ENCODE assay signal across 1 cellular context in the genomic region with DNA sequence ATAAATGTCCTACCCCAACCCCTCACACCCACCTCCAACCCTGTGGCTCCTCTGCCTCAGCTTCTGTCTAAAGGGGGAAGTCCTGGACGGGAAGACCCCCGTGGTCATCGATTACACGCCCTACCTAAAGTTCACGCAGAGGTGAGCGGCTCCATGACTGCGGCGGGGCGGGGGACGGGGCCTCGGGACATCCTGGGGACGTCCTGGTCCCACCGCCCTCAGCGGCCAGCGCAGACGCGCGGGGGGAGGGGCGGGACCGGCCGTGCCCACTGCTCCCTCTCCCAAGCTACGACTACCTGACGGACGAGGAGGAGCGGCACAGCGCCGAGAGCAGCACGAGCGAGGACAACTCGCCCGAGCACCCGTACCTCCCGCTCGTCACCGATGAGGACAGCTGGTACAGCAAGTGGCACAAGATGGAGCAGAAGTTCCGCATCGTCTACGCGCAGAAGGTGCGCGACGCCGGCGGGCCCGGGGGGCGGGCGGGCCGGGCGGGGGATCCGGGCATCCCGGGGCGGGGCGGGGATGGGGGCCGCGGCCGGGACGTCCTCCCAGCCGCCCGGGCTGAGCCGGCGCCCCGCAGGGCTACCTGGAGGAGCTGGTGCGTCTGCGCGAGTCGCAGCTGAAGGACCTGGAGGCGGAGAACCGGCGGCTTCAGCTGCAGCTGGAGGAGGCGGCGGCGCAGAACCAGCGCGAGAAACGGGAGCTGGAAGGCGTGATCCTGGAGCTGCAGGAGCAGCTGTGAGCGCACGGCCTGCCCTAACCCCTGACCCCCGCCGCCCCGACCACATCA.
TF ChIP-seq lines count a peak whose summit lies in the region.

No MANE protein-coding gene starts in this region.

TF ChIP-seq in H1, 55 proteins besides CTCF, POLR2A, EP300 and RAD21:
- TF ChIP-seq SRF (IDR thresholded peaks at IDR 0.05; ENCODE audit: low read depth, low read length), result no peak
- TF ChIP-seq, protein P1, sequence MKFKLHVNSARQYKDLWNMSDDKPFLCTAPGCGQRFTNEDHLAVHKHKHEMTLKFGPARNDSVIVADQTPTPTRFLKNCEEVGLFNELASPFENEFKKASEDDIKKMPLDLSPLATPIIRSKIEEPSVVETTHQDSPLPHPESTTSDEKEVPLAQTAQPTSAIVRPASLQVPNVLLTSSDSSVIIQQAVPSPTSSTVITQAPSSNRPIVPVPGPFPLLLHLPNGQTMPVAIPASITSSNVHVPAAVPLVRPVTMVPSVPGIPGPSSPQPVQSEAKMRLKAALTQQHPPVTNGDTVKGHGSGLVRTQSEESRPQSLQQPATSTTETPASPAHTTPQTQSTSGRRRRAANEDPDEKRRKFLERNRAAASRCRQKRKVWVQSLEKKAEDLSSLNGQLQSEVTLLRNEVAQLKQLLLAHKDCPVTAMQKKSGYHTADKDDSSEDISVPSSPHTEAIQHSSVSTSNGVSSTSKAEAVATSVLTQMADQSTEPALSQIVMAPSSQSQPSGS (IDR thresholded peaks at IDR 0.05; ENCODE audit: low read length), result no peak
- TF ChIP-seq FOSL1 (IDR thresholded peaks at IDR 0.05; ENCODE audit: insufficient read depth, low read depth, low read length), result no peak
- no peak for TF ChIP-seq SIRT6 (IDR thresholded peaks at IDR 0.05; ENCODE audit: low read length)
- no peak for TF ChIP-seq TCF12 (IDR thresholded peaks at IDR 0.05; ENCODE audit: low read depth, low read length)
- peak; percentile 61 for TF ChIP-seq BRCA1 (IDR thresholded peaks at IDR 0.05; ENCODE audit: low read depth, low read length)
- peak; percentile 87 for TF ChIP-seq CHD2 (IDR thresholded peaks at IDR 0.05; ENCODE audit: low read length)
- TF ChIP-seq RXRA (IDR thresholded peaks at IDR 0.05; ENCODE audit: insufficient read depth, low read depth, low read length), result no peak
- TF ChIP-seq CEBPB (IDR thresholded peaks at IDR 0.05; ENCODE audit: low read depth, low read length), result no peak
- TF ChIP-seq TEAD4 (IDR thresholded peaks at IDR 0.05; ENCODE audit: low read depth, low read length), result no peak
- no peak for TF ChIP-seq SP1 (IDR thresholded peaks at IDR 0.05; ENCODE audit: low read depth, low read length)
- no peak for TF ChIP-seq SUZ12 (IDR thresholded peaks at IDR 0.05; ENCODE audit: low read length)
- peak; percentile 12 for TF ChIP-seq EZH2 (IDR thresholded peaks at IDR 0.05; ENCODE audit: low read depth, low read length, severe bottlenecking)
- TF ChIP-seq GTF2F1 (IDR thresholded peaks at IDR 0.05; ENCODE audit: borderline replicate concordance, low read depth, low read length), result no peak
- no peak for TF ChIP-seq POLR2AphosphoS5 (IDR thresholded peaks at IDR 0.05; ENCODE audit: low read depth, low read length)
- TF ChIP-seq YY1 (IDR thresholded peaks at IDR 0.05; ENCODE audit: low read depth, low read length), result no peak
- peak; percentile 56; the same call in 1 of the 2 replicates for TF ChIP-seq CREB1 (IDR thresholded peaks at IDR 0.05)
- TF ChIP-seq SAP30 (IDR thresholded peaks at IDR 0.05; ENCODE audit: insufficient read depth, insufficient replicate concordance, low read length), result no peak
- no peak for TF ChIP-seq SP2 (IDR thresholded peaks at IDR 0.05; ENCODE audit: low read length)
- TF ChIP-seq, protein P2, sequence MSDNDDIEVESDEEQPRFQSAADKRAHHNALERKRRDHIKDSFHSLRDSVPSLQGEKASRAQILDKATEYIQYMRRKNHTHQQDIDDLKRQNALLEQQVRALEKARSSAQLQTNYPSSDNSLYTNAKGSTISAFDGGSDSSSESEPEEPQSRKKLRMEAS (IDR thresholded peaks at IDR 0.05), result peak; percentile 34; the same call in 1 of the 2 replicates
- no peak for TF ChIP-seq GABPA (IDR thresholded peaks at IDR 0.05; ENCODE audit: borderline replicate concordance, insufficient read depth, low read length)
- TF ChIP-seq POU5F1 (IDR thresholded peaks at IDR 0.05; ENCODE audit: low read depth, low read length), result no peak
- TF ChIP-seq NRF1 (IDR thresholded peaks at IDR 0.05; ENCODE audit: low read depth, low read length), result peak; percentile 45
- TF ChIP-seq SIN3A (conservative IDR thresholded peaks at IDR 0.05 in 1 of 2, IDR thresholded peaks at IDR 0.05 in 1 of 2; ENCODE audit: low read depth in 1 of 2, low read length in 2 of 2), result 0 out of 4 replicates have a peak, but pooled peaks of 1 of the 2 experiments have one; percentile 49
- no peak for TF ChIP-seq KDM1A (IDR thresholded peaks at IDR 0.05; ENCODE audit: borderline replicate concordance, low read length)
- TF ChIP-seq CBX5 (IDR thresholded peaks at IDR 0.05; ENCODE audit: low read depth, low read length), result no peak
- TF ChIP-seq, protein P3, sequence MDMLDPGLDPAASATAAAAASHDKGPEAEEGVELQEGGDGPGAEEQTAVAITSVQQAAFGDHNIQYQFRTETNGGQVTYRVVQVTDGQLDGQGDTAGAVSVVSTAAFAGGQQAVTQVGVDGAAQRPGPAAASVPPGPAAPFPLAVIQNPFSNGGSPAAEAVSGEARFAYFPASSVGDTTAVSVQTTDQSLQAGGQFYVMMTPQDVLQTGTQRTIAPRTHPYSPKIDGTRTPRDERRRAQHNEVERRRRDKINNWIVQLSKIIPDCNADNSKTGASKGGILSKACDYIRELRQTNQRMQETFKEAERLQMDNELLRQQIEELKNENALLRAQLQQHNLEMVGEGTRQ (IDR thresholded peaks at IDR 0.05; ENCODE audit: low read length), result no peak
- TF ChIP-seq, protein P4, sequence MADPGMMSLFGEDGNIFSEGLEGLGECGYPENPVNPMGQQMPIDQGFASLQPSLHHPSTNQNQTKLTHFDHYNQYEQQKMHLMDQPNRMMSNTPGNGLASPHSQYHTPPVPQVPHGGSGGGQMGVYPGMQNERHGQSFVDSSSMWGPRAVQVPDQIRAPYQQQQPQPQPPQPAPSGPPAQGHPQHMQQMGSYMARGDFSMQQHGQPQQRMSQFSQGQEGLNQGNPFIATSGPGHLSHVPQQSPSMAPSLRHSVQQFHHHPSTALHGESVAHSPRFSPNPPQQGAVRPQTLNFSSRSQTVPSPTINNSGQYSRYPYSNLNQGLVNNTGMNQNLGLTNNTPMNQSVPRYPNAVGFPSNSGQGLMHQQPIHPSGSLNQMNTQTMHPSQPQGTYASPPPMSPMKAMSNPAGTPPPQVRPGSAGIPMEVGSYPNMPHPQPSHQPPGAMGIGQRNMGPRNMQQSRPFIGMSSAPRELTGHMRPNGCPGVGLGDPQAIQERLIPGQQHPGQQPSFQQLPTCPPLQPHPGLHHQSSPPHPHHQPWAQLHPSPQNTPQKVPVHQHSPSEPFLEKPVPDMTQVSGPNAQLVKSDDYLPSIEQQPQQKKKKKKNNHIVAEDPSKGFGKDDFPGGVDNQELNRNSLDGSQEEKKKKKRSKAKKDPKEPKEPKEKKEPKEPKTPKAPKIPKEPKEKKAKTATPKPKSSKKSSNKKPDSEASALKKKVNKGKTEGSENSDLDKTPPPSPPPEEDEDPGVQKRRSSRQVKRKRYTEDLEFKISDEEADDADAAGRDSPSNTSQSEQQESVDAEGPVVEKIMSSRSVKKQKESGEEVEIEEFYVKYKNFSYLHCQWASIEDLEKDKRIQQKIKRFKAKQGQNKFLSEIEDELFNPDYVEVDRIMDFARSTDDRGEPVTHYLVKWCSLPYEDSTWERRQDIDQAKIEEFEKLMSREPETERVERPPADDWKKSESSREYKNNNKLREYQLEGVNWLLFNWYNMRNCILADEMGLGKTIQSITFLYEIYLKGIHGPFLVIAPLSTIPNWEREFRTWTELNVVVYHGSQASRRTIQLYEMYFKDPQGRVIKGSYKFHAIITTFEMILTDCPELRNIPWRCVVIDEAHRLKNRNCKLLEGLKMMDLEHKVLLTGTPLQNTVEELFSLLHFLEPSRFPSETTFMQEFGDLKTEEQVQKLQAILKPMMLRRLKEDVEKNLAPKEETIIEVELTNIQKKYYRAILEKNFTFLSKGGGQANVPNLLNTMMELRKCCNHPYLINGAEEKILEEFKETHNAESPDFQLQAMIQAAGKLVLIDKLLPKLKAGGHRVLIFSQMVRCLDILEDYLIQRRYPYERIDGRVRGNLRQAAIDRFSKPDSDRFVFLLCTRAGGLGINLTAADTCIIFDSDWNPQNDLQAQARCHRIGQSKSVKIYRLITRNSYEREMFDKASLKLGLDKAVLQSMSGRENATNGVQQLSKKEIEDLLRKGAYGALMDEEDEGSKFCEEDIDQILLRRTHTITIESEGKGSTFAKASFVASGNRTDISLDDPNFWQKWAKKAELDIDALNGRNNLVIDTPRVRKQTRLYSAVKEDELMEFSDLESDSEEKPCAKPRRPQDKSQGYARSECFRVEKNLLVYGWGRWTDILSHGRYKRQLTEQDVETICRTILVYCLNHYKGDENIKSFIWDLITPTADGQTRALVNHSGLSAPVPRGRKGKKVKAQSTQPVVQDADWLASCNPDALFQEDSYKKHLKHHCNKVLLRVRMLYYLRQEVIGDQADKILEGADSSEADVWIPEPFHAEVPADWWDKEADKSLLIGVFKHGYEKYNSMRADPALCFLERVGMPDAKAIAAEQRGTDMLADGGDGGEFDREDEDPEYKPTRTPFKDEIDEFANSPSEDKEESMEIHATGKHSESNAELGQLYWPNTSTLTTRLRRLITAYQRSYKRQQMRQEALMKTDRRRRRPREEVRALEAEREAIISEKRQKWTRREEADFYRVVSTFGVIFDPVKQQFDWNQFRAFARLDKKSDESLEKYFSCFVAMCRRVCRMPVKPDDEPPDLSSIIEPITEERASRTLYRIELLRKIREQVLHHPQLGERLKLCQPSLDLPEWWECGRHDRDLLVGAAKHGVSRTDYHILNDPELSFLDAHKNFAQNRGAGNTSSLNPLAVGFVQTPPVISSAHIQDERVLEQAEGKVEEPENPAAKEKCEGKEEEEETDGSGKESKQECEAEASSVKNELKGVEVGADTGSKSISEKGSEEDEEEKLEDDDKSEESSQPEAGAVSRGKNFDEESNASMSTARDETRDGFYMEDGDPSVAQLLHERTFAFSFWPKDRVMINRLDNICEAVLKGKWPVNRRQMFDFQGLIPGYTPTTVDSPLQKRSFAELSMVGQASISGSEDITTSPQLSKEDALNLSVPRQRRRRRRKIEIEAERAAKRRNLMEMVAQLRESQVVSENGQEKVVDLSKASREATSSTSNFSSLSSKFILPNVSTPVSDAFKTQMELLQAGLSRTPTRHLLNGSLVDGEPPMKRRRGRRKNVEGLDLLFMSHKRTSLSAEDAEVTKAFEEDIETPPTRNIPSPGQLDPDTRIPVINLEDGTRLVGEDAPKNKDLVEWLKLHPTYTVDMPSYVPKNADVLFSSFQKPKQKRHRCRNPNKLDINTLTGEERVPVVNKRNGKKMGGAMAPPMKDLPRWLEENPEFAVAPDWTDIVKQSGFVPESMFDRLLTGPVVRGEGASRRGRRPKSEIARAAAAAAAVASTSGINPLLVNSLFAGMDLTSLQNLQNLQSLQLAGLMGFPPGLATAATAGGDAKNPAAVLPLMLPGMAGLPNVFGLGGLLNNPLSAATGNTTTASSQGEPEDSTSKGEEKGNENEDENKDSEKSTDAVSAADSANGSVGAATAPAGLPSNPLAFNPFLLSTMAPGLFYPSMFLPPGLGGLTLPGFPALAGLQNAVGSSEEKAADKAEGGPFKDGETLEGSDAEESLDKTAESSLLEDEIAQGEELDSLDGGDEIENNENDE (IDR thresholded peaks at IDR 0.05; ENCODE audit: insufficient replicate concordance, low read length), result no peak
- no peak for TF ChIP-seq KDM5A (IDR thresholded peaks at IDR 0.05; ENCODE audit: low read length)
- TF ChIP-seq RNF2 (IDR thresholded peaks at IDR 0.05; ENCODE audit: borderline replicate concordance, low read depth, low read length, missing control alignments, poor library complexity, severe bottlenecking), result no peak
- TF ChIP-seq NANOG (IDR thresholded peaks at IDR 0.05; ENCODE audit: insufficient read depth, low read depth, low read length, poor library complexity, severe bottlenecking), result no peak
- no peak for TF ChIP-seq BACH1 (IDR thresholded peaks at IDR 0.05; ENCODE audit: low read length)
- TF ChIP-seq, protein P5, sequence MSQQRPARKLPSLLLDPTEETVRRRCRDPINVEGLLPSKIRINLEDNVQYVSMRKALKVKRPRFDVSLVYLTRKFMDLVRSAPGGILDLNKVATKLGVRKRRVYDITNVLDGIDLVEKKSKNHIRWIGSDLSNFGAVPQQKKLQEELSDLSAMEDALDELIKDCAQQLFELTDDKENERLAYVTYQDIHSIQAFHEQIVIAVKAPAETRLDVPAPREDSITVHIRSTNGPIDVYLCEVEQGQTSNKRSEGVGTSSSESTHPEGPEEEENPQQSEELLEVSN (IDR thresholded peaks at IDR 0.05), result peak; percentile 35; the same call in 1 of the 2 replicates
- no peak for TF ChIP-seq TBP (IDR thresholded peaks at IDR 0.05; ENCODE audit: low read depth, low read length)
- TF ChIP-seq KDM4A (IDR thresholded peaks at IDR 0.05; ENCODE audit: low read depth, low read length, severe bottlenecking), result peak; percentile 66
- TF ChIP-seq TAF1 (IDR thresholded peaks at IDR 0.05; ENCODE audit: low read depth, low read length), result no peak
- TF ChIP-seq, protein P6, sequence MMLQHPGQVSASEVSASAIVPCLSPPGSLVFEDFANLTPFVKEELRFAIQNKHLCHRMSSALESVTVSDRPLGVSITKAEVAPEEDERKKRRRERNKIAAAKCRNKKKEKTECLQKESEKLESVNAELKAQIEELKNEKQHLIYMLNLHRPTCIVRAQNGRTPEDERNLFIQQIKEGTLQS (IDR thresholded peaks at IDR 0.05; ENCODE audit: insufficient read depth, low read depth, low read length), result no peak
- no peak for TF ChIP-seq CTBP2 (IDR thresholded peaks at IDR 0.05; ENCODE audit: borderline replicate concordance, insufficient read depth, insufficient read length, low read length)
- no peak for TF ChIP-seq PHF8 (conservative IDR thresholded peaks at IDR 0.05; ENCODE audit: low read depth, low read length)
- no peak for TF ChIP-seq ZNF274 (IDR thresholded peaks at IDR 0.05; ENCODE audit: borderline replicate concordance, extremely low read depth, low read length)
- TF ChIP-seq JUN (IDR thresholded peaks at IDR 0.05; ENCODE audit: low read depth, low read length), result no peak
- no peak for TF ChIP-seq HDAC2 (IDR thresholded peaks at IDR 0.05; ENCODE audit: borderline replicate concordance in 1 of 2, low read depth in 2 of 2, low read length in 2 of 2)
- TF ChIP-seq CHD1 (IDR thresholded peaks at IDR 0.05; ENCODE audit: low read depth, low read length), result no peak
- TF ChIP-seq CBX8 (IDR thresholded peaks at IDR 0.05; ENCODE audit: borderline replicate concordance, low read depth, low read length), result no peak
- no peak for TF ChIP-seq SP4 (IDR thresholded peaks at IDR 0.05; ENCODE audit: low read length)
- TF ChIP-seq ASH2L (IDR thresholded peaks at IDR 0.05; ENCODE audit: low read length), result peak; percentile 32
- no peak for TF ChIP-seq RFX5 (IDR thresholded peaks at IDR 0.05; ENCODE audit: borderline replicate concordance, low read depth, low read length)
- no peak for TF ChIP-seq BCL11A (IDR thresholded peaks at IDR 0.05; ENCODE audit: low read depth in 2 of 2, low read length in 2 of 2)
- no peak for TF ChIP-seq RBBP5 (IDR thresholded peaks at IDR 0.05; ENCODE audit: borderline replicate concordance, low read depth, low read length)
- no peak for TF ChIP-seq HDAC6 (IDR thresholded peaks at IDR 0.05; ENCODE audit: low read depth, low read length)
- TF ChIP-seq EGR1 (IDR thresholded peaks at IDR 0.05; ENCODE audit: borderline replicate concordance, low read depth, low read length), result no peak
- no peak for TF ChIP-seq JUND (IDR thresholded peaks at IDR 0.05; ENCODE audit: low read length)
- no peak for TF ChIP-seq MAFK (IDR thresholded peaks at IDR 0.05; ENCODE audit: low read depth, low read length)
- no peak for TF ChIP-seq SIX5 (IDR thresholded peaks at IDR 0.05; ENCODE audit: low read depth, low read length)
- TF ChIP-seq TAF7 (optimal IDR thresholded peaks at IDR 0.05; ENCODE audit: borderline replicate concordance, low read depth, low read length), result no peak
